In genomic region chr10:17062493-17063487, GRCh38 we compare ENCODE assay signal across 9 cellular contexts.
DNase-seq lines count a peak whose midpoint lies in the region; ATAC-seq and TF ChIP-seq lines count a peak whose summit lies in the region.
"Had no signal": no experiment of that assay in that cellular context is flagged by ENCODE, and none has a peak within 500 bp of the region (broad histone marks: within the 10 kb centered on the region; RNA-seq: fewer than 3 reads in every experiment).

No MANE protein-coding gene starts in this region.

- no peak overlapping the region for H2AFZ ChIP-seq in osteoblast (ENCODE audit: low read length)

- CTCF ChIA-PET in BJ (lab: Yijun Ruan, JAX) (interaction anchor here (0.8 kb wide), 1 partner anchor 146 kb away, joined by 3 read pairs; no protein-coding TSS in a partner anchor), RWPE1 (lab: Yijun Ruan, JAX) (interaction anchor here (0.8 kb wide), 1 partner anchor 168 kb away, joined by 3 read pairs; no protein-coding TSS in a partner anchor)

- TF ChIP-seq CTCF in BJ (IDR thresholded peaks at IDR 0.05; ENCODE audit: insufficient read depth, low read depth, low read length) = no peak
- TF ChIP-seq CTCF in RWPE1 (conservative IDR thresholded peaks at IDR 0.05; ENCODE audit: low read depth) = no peak
- TF ChIP-seq CTCF in fibroblast of mammary gland (conservative IDR thresholded peaks at IDR 0.05; ENCODE audit: control insufficient read depth, insufficient read depth, low read depth, low read length) = no peak
- no peak for TF ChIP-seq CTCF in osteoblast (IDR thresholded peaks at IDR 0.05; ENCODE audit: extremely low read depth, low read depth, low read length)

- H3K4me3 ChIP-seq in BJ (ENCODE audit: low read depth, low read length) (no peak overlapping the region), fibroblast of mammary gland (ENCODE audit: control insufficient read depth, low read depth, low read length) (no peak overlapping the region), osteoblast (ENCODE audit: insufficient read depth, low read length) (peak overlapping the region; percentile 4)

- H3K4me1 ChIP-seq in osteoblast (ENCODE audit: insufficient read depth, low read length) = peaks cover 62% of the 10 kb centered on the region

- no peaks in the 10 kb centered on the region for H3K27me3 ChIP-seq in BJ (ENCODE audit: control insufficient read depth, insufficient read depth, low read length)
- H3K27me3 ChIP-seq in osteoblast (ENCODE audit: insufficient read depth, low read length) = no peaks in the 10 kb centered on the region

- H3K9me3 ChIP-seq in osteoblast (ENCODE audit: low read depth, low read length) = no peaks in the 10 kb centered on the region

- ATAC-seq in GM18867 (IDR thresholded peaks at IDR 0.05; ENCODE audit: unreplicated experiment) (no peak), GM21576 (IDR thresholded peaks at IDR 0.05; ENCODE audit: unreplicated experiment) (no peak)

- H3K27ac ChIP-seq in RWPE1 = peak overlapping the region; percentile 88
- H3K27ac ChIP-seq in osteoblast (ENCODE audit: low read depth, low read length) = peak overlapping the region; percentile 82

- no peaks in the 10 kb centered on the region for H4K20me1 ChIP-seq in osteoblast (ENCODE audit: insufficient read depth, low read length)

- DNase-seq in BJ (ENCODE audit: low read depth) (peak; percentile 73), RWPE1 (ENCODE audit: low spot score) (peak; percentile 81), fibroblast of mammary gland (ENCODE audit: low read depth) (peak; percentile 91), osteoblast (ENCODE audit: insufficient read length, low spot score, missing footprints) (peak; percentile 85), SIG-M5 (lab: John Stamatoyannopoulos, UW) (no peak), NCI-H146 (lab: John Stamatoyannopoulos, UW) (no peak)
- DNase-seq: KG1 had no signal

- no peaks in the 10 kb centered on the region for H3K36me3 ChIP-seq in BJ (ENCODE audit: control insufficient read depth, insufficient read depth, low read length)
- H3K36me3 ChIP-seq in osteoblast (ENCODE audit: insufficient read depth, low read length) = no peaks in the 10 kb centered on the region

- POLR2A ChIA-PET in BJ (lab: Charles Lee) (no interaction called here), RWPE1 (lab: Yijun Ruan, JAX; ENCODE audit: low non-redundant PET) (no interaction called here)

- H3K79me2 ChIP-seq in osteoblast (ENCODE audit: insufficient read depth, low read length) = no peaks in the 10 kb centered on the region

- H3K4me2 ChIP-seq in osteoblast (ENCODE audit: insufficient read depth, low read length) = peak overlapping the region; percentile 57

Comparison
In these comparisons a context has a peak if more than half of its experiments do, and no peak if none do; other contexts are left out.
1. DNase-seq: peak in BJ (single experiment), RWPE1 (single experiment), fibroblast of mammary gland (single experiment) and osteoblast (single experiment); none in SIG-M5 (single experiment) and NCI-H146 (single experiment).